ENCODE assay signal across 16 cellular contexts in the genomic region with DNA sequence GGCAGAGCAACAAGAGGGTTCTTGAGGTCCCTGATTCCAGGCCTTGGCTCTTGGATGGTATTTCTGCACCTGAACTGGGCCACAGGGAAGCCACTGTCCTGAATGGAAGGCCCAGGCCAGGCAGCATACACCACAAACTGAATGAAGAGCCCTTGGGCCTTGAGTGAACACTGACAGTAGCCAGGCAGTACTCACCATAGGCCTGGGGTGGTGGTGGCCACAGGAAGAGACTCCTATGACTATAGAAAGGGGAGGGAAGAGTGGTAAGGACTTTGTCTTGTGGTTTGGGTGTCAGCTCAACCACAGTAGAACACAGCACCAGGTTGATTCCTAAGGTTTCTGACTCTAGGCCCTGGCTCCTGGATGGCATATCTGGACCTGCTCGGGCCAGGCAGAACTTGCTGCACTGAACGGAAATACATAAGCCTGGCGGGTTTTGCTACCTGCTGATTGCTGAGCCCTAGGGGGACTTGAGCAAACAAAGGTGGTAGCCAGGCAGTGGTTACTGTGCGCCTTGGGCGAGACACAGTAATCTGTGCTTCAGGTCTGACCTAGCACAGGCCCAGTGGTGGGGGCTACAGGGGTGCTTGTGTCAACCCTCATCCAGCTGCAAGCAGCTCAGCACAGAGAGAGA.
DNase-seq lines count a peak whose midpoint lies in the region; ATAC-seq, FAIRE-seq and TF ChIP-seq lines count a peak whose summit lies in the region.
"Had no signal": no experiment of that assay in that cellular context is flagged by ENCODE, and none has a peak within 500 bp of the region (broad histone marks: within the 10 kb centered on the region; RNA-seq: fewer than 3 reads in every experiment).

No MANE protein-coding gene starts in this region.

- H2BK15ac ChIP-seq in IMR-90 (ENCODE audit: low read depth, low read length), result no peak overlapping the region

- H3K9ac ChIP-seq in IMR-90 (ENCODE audit: low read depth, low read length), result no peak overlapping the region
- no peak overlapping the region for H3K9ac ChIP-seq in kidney (ENCODE audit: low read length in 2 of 2)

- H3K23ac ChIP-seq in IMR-90 (ENCODE audit: low read depth, low read length), result no peak overlapping the region

- H3K4ac ChIP-seq in IMR-90 (ENCODE audit: low read depth, low read length), result no peak overlapping the region

- FAIRE-seq in kidney (lab: Jason Lieb, UNC), result no peak
- FAIRE-seq: H54, HTR-8/SVneo had no signal

- BruUV-seq in IMR-90 (replicated peaks; lab: Mats Ljungman, UMichigan), result no TSS peak

- 0 out of 2 replicates have a peak, but pooled peaks cover 9% of the 10 kb centered on the region for H3K9me1 ChIP-seq in IMR-90 (ENCODE audit: insufficient read depth, low read length)

- H2BK5ac ChIP-seq in IMR-90 (ENCODE audit: low read depth, low read length, poor library complexity, severe bottlenecking), result no peak overlapping the region

- H4K91ac ChIP-seq in IMR-90 (ENCODE audit: insufficient read depth, low read depth, low read length), result no peak overlapping the region

- no peak overlapping the region for H3K18ac ChIP-seq in IMR-90 (ENCODE audit: low read depth, low read length)

- H3K4me1 Mint-ChIP-seq in activated T-helper 17 cell treated with anti-CD3 and anti-CD28 coated beads, Interleukin-2, amount 50 U/mL, for 72 hours, result peaks cover 36% of the 10 kb centered on the region
- peaks cover 32% of the 10 kb centered on the region for H3K4me1 Mint-ChIP-seq in stimulated activated effector memory CD8-positive, alpha-beta T cell treated with anti-CD3 and anti-CD28 coated beads, Interleukin-12 subunit alpha, Interleukin-12 subunit beta, amount 100 ng/mL, for 72 hours

- peak overlapping the region; percentile 41 for H2AFZ ChIP-seq in IMR-90 (replicated peaks; ENCODE audit: low read length, poor library complexity)

- H3K56ac ChIP-seq in IMR-90 (ENCODE audit: extremely low read depth, insufficient read depth, low read length), result no peak overlapping the region

- no peak overlapping the region for H4K5ac ChIP-seq in IMR-90 (ENCODE audit: low read depth, low read length)

- no peaks in the 10 kb centered on the region for H3K79me1 ChIP-seq in IMR-90 (ENCODE audit: low read depth in 1 of 2, low read length in 2 of 2)

- 100% methylated on average over 1 of the region's 5 CpGs; no CpG with 5 or more reads in 1 of the 2 experiments for WGBS in IMR-90 (ENCODE audit: extremely low coverage in 2 of 2, insufficient read length in 1 of 2), 2 experiments

- TF ChIP-seq RAD21 in IMR-90 (IDR thresholded peaks at IDR 0.05; ENCODE audit: low read length), result no peak

- in situ Hi-C loops in IMR-90 (cut with MboI; ENCODE audit: low sequenced_read_pairs), result no loop called here

- peaks cover 24% of the 10 kb centered on the region for H3K36me3 Mint-ChIP-seq in activated T-helper 17 cell treated with anti-CD3 and anti-CD28 coated beads, Interleukin-2, amount 50 U/mL, for 72 hours (ENCODE audit: low read depth)
- peaks cover 4% of the 10 kb centered on the region for H3K36me3 Mint-ChIP-seq in stimulated activated effector memory CD8-positive, alpha-beta T cell treated with anti-CD3 and anti-CD28 coated beads, Interleukin-12 subunit alpha, Interleukin-12 subunit beta, amount 100 ng/mL, for 72 hours

- POLR2A ChIA-PET in IMR-90 (lab: Charles Lee; ENCODE audit: unreplicated experiment), result no interaction called here

- H3K36me3 ChIP-seq in IMR-90 (ENCODE audit: control insufficient read depth, insufficient read depth, low read length), result no peaks in the 10 kb centered on the region
- no peaks in the 10 kb centered on the region for H3K36me3 ChIP-seq in kidney (ENCODE audit: control insufficient read depth in 1 of 2, insufficient read depth in 2 of 2, low read length in 2 of 2)

- H3K27me3 Mint-ChIP-seq in activated T-helper 17 cell treated with anti-CD3 and anti-CD28 coated beads, Interleukin-2, amount 50 U/mL, for 72 hours, result no peaks in the 10 kb centered on the region
- H3K27me3 Mint-ChIP-seq: CD8-positive, alpha-beta memory T cell had no signal

- no peak overlapping the region for H3K4me3 Mint-ChIP-seq in activated T-helper 17 cell treated with anti-CD3 and anti-CD28 coated beads, Interleukin-2, amount 50 U/mL, for 72 hours
- H3K4me3 Mint-ChIP-seq in stimulated activated effector memory CD8-positive, alpha-beta T cell treated with anti-CD3 and anti-CD28 coated beads, Interleukin-12 subunit alpha, Interleukin-12 subunit beta, amount 100 ng/mL, for 72 hours, result no peak overlapping the region
- H3K4me3 Mint-ChIP-seq: CD8-positive, alpha-beta memory T cell had no signal

- ATAC-seq in IMR-90 (ENCODE audit: low read depth), result no peak
- ATAC-seq in activated T-helper 17 cell treated with anti-CD3 and anti-CD28 coated beads, Interleukin-2, amount 50 U/mL, for 72 hours (replicated peaks), result peak; percentile 31
- peak; percentile 59 for ATAC-seq in stimulated activated effector memory CD8-positive, alpha-beta T cell treated with anti-CD3 and anti-CD28 coated beads, Interleukin-12 subunit alpha, Interleukin-12 subunit beta, amount 100 ng/mL, for 72 hours
- no peak for ATAC-seq in GM19467 (IDR thresholded peaks at IDR 0.05; ENCODE audit: unreplicated experiment)
- ATAC-seq: PC-3 had no signal

- H3K14ac ChIP-seq in IMR-90 (replicated peaks; ENCODE audit: low read depth, low read length), result 0 out of 2 replicates have a peak overlapping the region, but pooled peaks have one; percentile 20

- H2AK5ac ChIP-seq in IMR-90 (ENCODE audit: low read depth, low read length), result no peak overlapping the region; the same call in 1 of the 2 replicates

- no peak overlapping the region for H2BK20ac ChIP-seq in IMR-90 (ENCODE audit: low read depth, low read length)

- H2BK120ac ChIP-seq in IMR-90 (ENCODE audit: low read depth, low read length), result no peak overlapping the region

- H3K4me3 ChIP-seq in IMR-90 (ENCODE audit: insufficient read depth, low read depth, low read length), result no peak overlapping the region
- H3K4me3 ChIP-seq in kidney (ENCODE audit: low read length in 2 of 2), result no peak overlapping the region

- no peak for TF ChIP-seq CTCF in IMR-90 (conservative IDR thresholded peaks at IDR 0.05; ENCODE audit: low read depth, low read length)
- no peak for TF ChIP-seq CTCF in kidney (IDR thresholded peaks at IDR 0.05; ENCODE audit: borderline replicate concordance, extremely low read depth, insufficient read depth)

- no peak overlapping the region for H3K4me2 ChIP-seq in IMR-90 (ENCODE audit: low read depth, low read length)

- no peak overlapping the region for H3K27ac Mint-ChIP-seq in activated T-helper 17 cell treated with anti-CD3 and anti-CD28 coated beads, Interleukin-2, amount 50 U/mL, for 72 hours
- H3K27ac Mint-ChIP-seq in stimulated activated effector memory CD8-positive, alpha-beta T cell treated with anti-CD3 and anti-CD28 coated beads, Interleukin-12 subunit alpha, Interleukin-12 subunit beta, amount 100 ng/mL, for 72 hours, result no peak overlapping the region

- intact Hi-C loops in IMR-90 (cut with micrococcal nuclease) (loop anchor here (10.0 kb wide), 1 partner anchor 233 kb away; no protein-coding TSS in a partner anchor), kidney (cut with DNase I) (no loop called here)

- H3K27ac ChIP-seq in IMR-90 (ENCODE audit: insufficient read depth, low read length), result no peak overlapping the region
- H3K27ac ChIP-seq in kidney (ENCODE audit: low read depth in 2 of 2, low read length in 2 of 2), result no peak overlapping the region

- no peaks in the 10 kb centered on the region for H3K27me3 ChIP-seq in IMR-90 (ENCODE audit: control insufficient read depth, insufficient read depth, low read length)

- H3K4me1 ChIP-seq in IMR-90 (ENCODE audit: control insufficient read depth, insufficient read depth, low read length) (peaks cover 7% of the 10 kb centered on the region), kidney (ENCODE audit: control insufficient read depth in 1 of 2, insufficient read depth in 1 of 2, low read depth in 1 of 2, low read length in 2 of 2) (peaks cover 3 to 8% of the 10 kb centered on the region in 2 donors)

- no peak for DNase-seq in IMR-90
- DNase-seq in kidney, result peak; percentile 10
- no peak for DNase-seq in stimulated activated effector memory CD8-positive, alpha-beta T cell treated with anti-CD3 and anti-CD28 coated beads, Interleukin-12 subunit alpha, Interleukin-12 subunit beta, amount 100 ng/mL, for 72 hours (ENCODE audit: low spot score in 2 of 2)
- no peak for DNase-seq in NCI-H146 treated with DMSO at 0.1 percent for 48 hours (lab: John Stamatoyannopoulos, UW; ENCODE audit: unreplicated experiment)
- no peak for DNase-seq in stimulated activated CD8-positive, alpha-beta memory T cell treated with anti-CD3 and anti-CD28 coated beads, Interleukin-4, amount 100 ng/mL, for 48 hours
- DNase-seq: CD8-positive, alpha-beta memory T cell; KG1; NCI-H1092 treated with DMSO at 0.1 percent for 48 hours; NCI-H187; NCI-H69; NK-92 treated with Interleukin-12 subunit alpha and Interleukin-12 subunit beta, amount 100 ng/mL, for 24 hours; PC-3 had no signal

- H3K9me3 ChIP-seq in IMR-90 (ENCODE audit: control insufficient read depth, insufficient read depth, low read length) (no peaks in the 10 kb centered on the region), kidney (ENCODE audit: control insufficient read depth in 1 of 2, low read length in 2 of 2) (peaks cover 0 to 12% of the 10 kb centered on the region in 2 donors)

- H4K8ac ChIP-seq in IMR-90 (ENCODE audit: low read depth in 2 of 2, low read length in 2 of 2), result no peak overlapping the region

- CTCF ChIA-PET in IMR-90 (lab: Yijun Ruan, JAX), result interaction anchor here (1.4 kb wide), 1 partner anchor 8 kb away, joined by 5 read pairs; no protein-coding TSS in a partner anchor

- H3K9me3 Mint-ChIP-seq in activated T-helper 17 cell treated with anti-CD3 and anti-CD28 coated beads, Interleukin-2, amount 50 U/mL, for 72 hours, result peaks cover 9% of the 10 kb centered on the region
- peaks cover 3% of the 10 kb centered on the region for H3K9me3 Mint-ChIP-seq in stimulated activated effector memory CD8-positive, alpha-beta T cell treated with anti-CD3 and anti-CD28 coated beads, Interleukin-12 subunit alpha, Interleukin-12 subunit beta, amount 100 ng/mL, for 72 hours

- dilution Hi-C loops in IMR-90 (cut with HindIII; ENCODE audit: low sequenced_read_pairs, unreplicated experiment), result no loop called here

- no peaks in the 10 kb centered on the region for H4K20me1 ChIP-seq in IMR-90 (ENCODE audit: insufficient read depth, low read length)

- peak overlapping the region; percentile 42 for H2AK9ac ChIP-seq in IMR-90 (replicated peaks; ENCODE audit: low read depth, low read length, poor library complexity)

- TF ChIP-seq POLR2A in IMR-90 (IDR thresholded peaks at IDR 0.05; ENCODE audit: low read depth, low read length), result no peak

TF ChIP-seq in IMR-90, 13 proteins besides CTCF, POLR2A, EP300 and RAD21 (continues in another document):
- TF ChIP-seq RCOR1 (IDR thresholded peaks at IDR 0.05; ENCODE audit: insufficient replicate concordance, low read length) (no peak), CHD1 (IDR thresholded peaks at IDR 0.05; ENCODE audit: low read depth, low read length) (no peak), MXI1 (IDR thresholded peaks at IDR 0.05; ENCODE audit: borderline replicate concordance, low read depth, low read length) (no peak)

Comparison
In these comparisons a context has a peak if more than half of its experiments do, and no peak if none do; other contexts are left out.
1. ATAC-seq: peak in activated T-helper 17 cell treated with anti-CD3 and anti-CD28 coated beads, Interleukin-2, amount 50 U/mL, for 72 hours (single experiment) and stimulated activated effector memory CD8-positive, alpha-beta T cell treated with anti-CD3 and anti-CD28 coated beads, Interleukin-12 subunit alpha, Interleukin-12 subunit beta, amount 100 ng/mL, for 72 hours (single experiment); none in IMR-90 (single experiment) and GM19467 (single experiment).